ENCODE assay signal across 14 cellular contexts in genomic region chr12:131901431-131902331, GRCh38. TPM values are rescaled to one million over a fixed set of nuclear protein-coding genes. Genes with fewer than 3 reads are reported as not detected.
DNase-seq lines count a peak whose midpoint lies in the region; ATAC-seq, FAIRE-seq and TF ChIP-seq lines count a peak whose summit lies in the region.
"Had no signal": no experiment of that assay in that cellular context is flagged by ENCODE, and none has a peak within 500 bp of the region (broad histone marks: within the 10 kb centered on the region; RNA-seq: fewer than 3 reads in every experiment).

No MANE protein-coding gene starts in this region.

- H3K27ac ChIP-seq in RWPE1 (peak overlapping the region; percentile 96), pancreas (no peak overlapping the region)
- H3K27ac ChIP-seq: thoracic aorta had no signal

- H3K9me3 ChIP-seq in BE2C (no peaks in the 10 kb centered on the region), pancreas (no peaks in the 10 kb centered on the region)
- H3K9me3 ChIP-seq: thoracic aorta had no signal

- H3K4me3 ChIP-seq in BE2C (ENCODE audit: low read depth, low read length), result no peak overlapping the region
- H3K4me3 ChIP-seq in pancreas, result no peak overlapping the region
- H3K4me3 ChIP-seq: thoracic aorta had no signal

- DNase-seq in BE2C (peak; percentile 18), RWPE1 (ENCODE audit: low spot score) (peak; percentile 46), left cardiac atrium (peak; percentile 72), pancreas (peak in 5 of 6 donors; percentile 47 to 80 (median 54)), posterior vena cava (ENCODE audit: low spot score) (no peak), RKO (ENCODE audit: low spot score) (no peak)
- DNase-seq: activated B cell treated with CpG ODN at 0.5 μM for 24 hours; activated naive CD4-positive, alpha-beta T cell treated with anti-CD3 and anti-CD28 coated beads, Interleukin-2, amount 10 ng/mL, durations not matched to agents 7 days and 5 days; kidney glomerular epithelial cell; NCI-H1092; NCI-H226 had no signal

- H3K4me1 ChIP-seq in BE2C (no peaks in the 10 kb centered on the region), pancreas (peaks cover 5 to 21% (median 7%) of the 10 kb centered on the region in 3 donors)

- no peak for FAIRE-seq in pancreas (lab: Jason Lieb, UNC)

- POLR2A ChIA-PET in RWPE1 (lab: Yijun Ruan, JAX; ENCODE audit: low non-redundant PET), result interaction anchor here (0.7 kb wide), 1 partner anchor 10 kb away, joined by 5 read pairs; no protein-coding TSS in a partner anchor

- no peak for TF ChIP-seq CTCF in BE2C (IDR thresholded peaks at IDR 0.05; ENCODE audit: low read depth, low read length)
- TF ChIP-seq CTCF in RWPE1 (conservative IDR thresholded peaks at IDR 0.05; ENCODE audit: low read depth), result no peak
- no peak for TF ChIP-seq CTCF in pancreas (IDR thresholded peaks at IDR 0.05)

- intact Hi-C loops in left cardiac atrium (cut with DNase I), result no loop called here
- intact Hi-C loops in pancreas (cut with DNase I), result no loop called here
- intact Hi-C loops in posterior vena cava (cut with DNase I), result no loop called here

- 66 to 67% methylated on average over 28 to 30 of the region's 30 CpGs for WGBS in pancreas, 2 donors

- ATAC-seq in left cardiac atrium, result peak; percentile 65 to 87
- ATAC-seq in pancreas, result peak in 3 of 4 donors; percentile 17 to 48 (median 26)
- no peak for ATAC-seq in HG03196 (IDR thresholded peaks at IDR 0.05; ENCODE audit: unreplicated experiment)
- no peak for ATAC-seq in GM18858 (IDR thresholded peaks at IDR 0.05; ENCODE audit: unreplicated experiment)

- H3K36me3 ChIP-seq in BE2C (no peaks in the 10 kb centered on the region), pancreas (peaks cover 0 to 5% (median 2%) of the 10 kb centered on the region in 3 donors)

- H3K27me3 ChIP-seq in BE2C (no peaks in the 10 kb centered on the region), pancreas (no peaks in the 10 kb centered on the region)

- CTCF ChIA-PET in RWPE1 (lab: Yijun Ruan, JAX), result interaction anchor here (1.3 kb wide), 1 partner anchor 65 kb away, joined by 6 read pairs; no protein-coding TSS in a partner anchor

RNA-seq across cellular contexts. Expression of gene ULK1, which starts 7.3 kb away (rescaled TPM):
- 43.2 TPM for polyA plus RNA-seq in BE2C (2012; ENCODE audit: insufficient read depth, insufficient read length, low read depth)
- total RNA-seq in left cardiac atrium (10 to 100 TPM; 27.6 to 34.5 TPM), pancreas (10 to 100 TPM; 23.3 to 71.7 (median 43.1) TPM), posterior vena cava (10 to 100 TPM; 23.0 to 23.8 TPM)
- 100 to 1,000 TPM in 1 of 2 donors, 10 to 100 TPM in 1; 74.4 to 106 TPM for polyA plus RNA-seq in pancreas

RNA-seq across cellular contexts. Expression of gene PUS1, which starts 27.4 kb away (rescaled TPM):
- polyA plus RNA-seq in BE2C (2012; ENCODE audit: insufficient read depth, insufficient read length, low read depth), result 128 TPM
- total RNA-seq in left cardiac atrium (10 to 100 TPM in 1 of 2 donors, 1 to 10 TPM in 1; 7.7 to 19.2 TPM), pancreas (10 to 100 TPM in 4 of 6 donors, 1 to 10 TPM in 2; 7.6 to 16.5 (median 13.2) TPM), posterior vena cava (10 to 100 TPM; 12.5 to 16.1 TPM)
- 10 to 100 TPM; 31.7 to 35.4 TPM for polyA plus RNA-seq in pancreas

RNA-seq across cellular contexts. Expression of gene EP400, which starts 48.1 kb away (rescaled TPM):
- 50.5 TPM for polyA plus RNA-seq in BE2C (2012; ENCODE audit: insufficient read depth, insufficient read length, low read depth)
- total RNA-seq in left cardiac atrium (10 to 100 TPM; 15.7 to 21.1 TPM), pancreas (10 to 100 TPM; 16.1 to 24.3 (median 16.7) TPM), posterior vena cava (10 to 100 TPM; 32.6 to 35.2 TPM)
- polyA plus RNA-seq in pancreas, result 10 to 100 TPM; 15.9 to 22.8 TPM

Comparison
In these comparisons a context has a peak if more than half of its experiments do, and no peak if none do; other contexts are left out.
1. DNase-seq: peak in BE2C (single experiment), RWPE1 (single experiment), left cardiac atrium (single experiment) and pancreas (5 of 6); none in posterior vena cava (single experiment) and RKO (single experiment).
2. ATAC-seq: peak in left cardiac atrium (2 of 2) and pancreas (3 of 4); none in HG03196 (single experiment) and GM18858 (single experiment).